ENCODE assay signal across 1 cellular context in the genomic region with DNA sequence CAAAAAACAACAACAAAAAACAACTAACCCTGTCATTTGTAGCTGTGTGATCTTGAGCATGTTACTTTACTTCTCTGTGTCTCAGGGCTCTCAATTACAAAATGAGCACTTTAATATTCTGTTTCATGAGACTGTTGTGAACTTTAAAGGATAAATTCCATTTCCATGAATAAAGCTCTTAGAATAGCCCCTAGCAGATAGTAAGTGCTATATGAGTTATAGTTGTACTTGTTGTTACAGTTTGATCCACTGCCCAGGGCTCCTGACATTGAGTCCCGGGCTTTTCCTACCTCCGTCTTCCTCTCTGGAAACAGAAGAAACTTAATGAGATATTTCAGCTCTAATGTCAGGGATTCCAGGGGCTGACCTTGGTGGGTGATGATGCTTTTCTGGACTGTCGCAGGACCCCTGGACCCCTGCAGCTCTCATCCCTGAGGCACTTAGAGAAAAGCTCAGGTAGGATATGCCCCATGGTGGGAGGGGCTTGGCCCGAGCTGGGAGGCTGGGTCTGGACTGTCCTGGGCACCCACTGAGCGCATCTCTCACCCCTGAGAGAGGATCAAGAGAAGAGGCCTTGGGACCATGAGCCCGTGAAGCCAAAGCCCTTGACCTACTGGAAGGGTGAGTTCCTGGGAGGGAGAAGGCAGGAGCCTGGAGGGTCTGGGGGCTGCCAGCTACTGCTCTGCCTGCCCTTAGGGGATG.
TF ChIP-seq lines count a peak whose summit lies in the region.

No MANE protein-coding gene starts in this region.

TF ChIP-seq in WTC11, 78 proteins besides CTCF, POLR2A, EP300 and RAD21:
- TF ChIP-seq CREB1 (CRISPR knock-in tag; IDR thresholded peaks at IDR 0.05) = no peak
- TF ChIP-seq ZNF232 (CRISPR knock-in tag; IDR thresholded peaks at IDR 0.05) = no peak
- TF ChIP-seq USF2 (CRISPR knock-in tag; IDR thresholded peaks at IDR 0.05) = no peak
- TF ChIP-seq, protein P1, sequence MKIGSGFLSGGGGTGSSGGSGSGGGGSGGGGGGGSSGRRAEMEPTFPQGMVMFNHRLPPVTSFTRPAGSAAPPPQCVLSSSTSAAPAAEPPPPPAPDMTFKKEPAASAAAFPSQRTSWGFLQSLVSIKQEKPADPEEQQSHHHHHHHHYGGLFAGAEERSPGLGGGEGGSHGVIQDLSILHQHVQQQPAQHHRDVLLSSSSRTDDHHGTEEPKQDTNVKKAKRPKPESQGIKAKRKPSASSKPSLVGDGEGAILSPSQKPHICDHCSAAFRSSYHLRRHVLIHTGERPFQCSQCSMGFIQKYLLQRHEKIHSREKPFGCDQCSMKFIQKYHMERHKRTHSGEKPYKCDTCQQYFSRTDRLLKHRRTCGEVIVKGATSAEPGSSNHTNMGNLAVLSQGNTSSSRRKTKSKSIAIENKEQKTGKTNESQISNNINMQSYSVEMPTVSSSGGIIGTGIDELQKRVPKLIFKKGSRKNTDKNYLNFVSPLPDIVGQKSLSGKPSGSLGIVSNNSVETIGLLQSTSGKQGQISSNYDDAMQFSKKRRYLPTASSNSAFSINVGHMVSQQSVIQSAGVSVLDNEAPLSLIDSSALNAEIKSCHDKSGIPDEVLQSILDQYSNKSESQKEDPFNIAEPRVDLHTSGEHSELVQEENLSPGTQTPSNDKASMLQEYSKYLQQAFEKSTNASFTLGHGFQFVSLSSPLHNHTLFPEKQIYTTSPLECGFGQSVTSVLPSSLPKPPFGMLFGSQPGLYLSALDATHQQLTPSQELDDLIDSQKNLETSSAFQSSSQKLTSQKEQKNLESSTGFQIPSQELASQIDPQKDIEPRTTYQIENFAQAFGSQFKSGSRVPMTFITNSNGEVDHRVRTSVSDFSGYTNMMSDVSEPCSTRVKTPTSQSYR (CRISPR knock-in tag; IDR thresholded peaks at IDR 0.05) = no peak
- TF ChIP-seq SMAD4 (CRISPR knock-in tag; IDR thresholded peaks at IDR 0.05) = no peak
- TF ChIP-seq CREM (CRISPR knock-in tag; IDR thresholded peaks at IDR 0.05) = no peak
TF ChIP-seq in WTC11: peak in this region for 0.
